ENCODE assay signal across 8 cellular contexts in genomic region chr14:103679351-103679750, GRCh38. TPM values are rescaled to one million over a fixed set of nuclear protein-coding genes. Genes with fewer than 3 reads are reported as not detected.
DNase-seq lines count a peak whose midpoint lies in the region; ATAC-seq lines count a peak whose summit lies in the region.

No MANE protein-coding gene starts in this region.

- H3K36me3 Mint-ChIP-seq in activated T-cell treated with anti-CD3 and anti-CD28 coated beads, Interleukin-2, amount 50 U/mL, for 24 hours (ENCODE audit: low read depth), result peaks cover 94% of the 10 kb centered on the region

- H3K27me3 Mint-ChIP-seq in activated T-cell treated with anti-CD3 and anti-CD28 coated beads, Interleukin-2, amount 50 U/mL, for 24 hours, result no peaks in the 10 kb centered on the region

- H3K4me1 Mint-ChIP-seq in activated T-cell treated with anti-CD3 and anti-CD28 coated beads, Interleukin-2, amount 50 U/mL, for 24 hours (ENCODE audit: low read depth), result peaks cover 9% of the 10 kb centered on the region

- no peak overlapping the region for H3K4me3 Mint-ChIP-seq in activated T-cell treated with anti-CD3 and anti-CD28 coated beads, Interleukin-2, amount 50 U/mL, for 24 hours

- H3K27ac Mint-ChIP-seq in activated T-cell treated with anti-CD3 and anti-CD28 coated beads, Interleukin-2, amount 50 U/mL, for 24 hours, result peak overlapping the region; percentile 73

- DNase-seq in CD1c-positive myeloid dendritic cell (ENCODE audit: extremely low spot score) (peak; percentile 79), NCI-H460 (ENCODE audit: extremely low read depth, low read depth) (peak; percentile 23), head of caudate nucleus (peak in 24 of 42 donors; percentile 10 to 69 (median 44)), EL (no peak)
- peak; percentile 65 for DNase-seq in activated T-cell treated with anti-CD3 and anti-CD28 coated beads, Interleukin-2, amount 50 U/mL, for 24 hours
- DNase-seq in stimulated activated CD4-positive, alpha-beta T cell treated with anti-CD3 and anti-CD28 coated beads, Interleukin-4, amount 100 ng/mL, for 1 hour, result peak; percentile 57

- intact Hi-C loops in head of caudate nucleus (cut with DNase I), result no loop called here

- ATAC-seq in GM19468 (IDR thresholded peaks at IDR 0.05; ENCODE audit: extremely low read depth, unreplicated experiment), result peak; percentile 52
- ATAC-seq in GM19395 (IDR thresholded peaks at IDR 0.05; ENCODE audit: unreplicated experiment), result no peak

- H3K9me3 Mint-ChIP-seq in activated T-cell treated with anti-CD3 and anti-CD28 coated beads, Interleukin-2, amount 50 U/mL, for 24 hours, result no peaks in the 10 kb centered on the region

RNA-seq across cellular contexts. Expression of gene XRCC3, which starts 35.9 kb away (rescaled TPM):
- total RNA-seq in NCI-H460 (2014; rRNA removed; shearing (Covaris generic)), result 26.6 and 28.6 TPM in 2 replicates
- 161 and 178 TPM in 2 replicates for polyA plus RNA-seq in NCI-H460 (2014; cell fraction: nucleus; rRNA removed)

RNA-seq across cellular contexts. Expression of gene ZFYVE21, which starts 36.3 kb away (rescaled TPM):
- total RNA-seq in NCI-H460 (2014; rRNA removed; shearing (Covaris generic)), result 17.2 and 25.1 TPM in 2 replicates
- 44.3 and 64.7 TPM in 2 replicates for polyA plus RNA-seq in NCI-H460 (2014; cell fraction: nucleus; rRNA removed)

RNA-seq across cellular contexts. Expression of gene KLC1, which starts 50.3 kb away (rescaled TPM):
- 116 and 137 TPM in 2 replicates for total RNA-seq in NCI-H460 (2014; rRNA removed; shearing (Covaris generic))
- polyA plus RNA-seq in NCI-H460 (2014; cell fraction: nucleus; rRNA removed), result 240 and 308 TPM in 2 replicates
